Comparison of ENCODE assay signal across 13 cellular contexts in genomic region chr3:178618907-178619306, GRCh38.
"Had no signal": no experiment of that assay in that cellular context is flagged by ENCODE, and none has a peak within 500 bp of the region (broad histone marks: within the 10 kb centered on the region; RNA-seq: fewer than 3 reads in every experiment).

No MANE protein-coding gene starts in this region.

- H3K36me3 ChIP-seq: left lung, spleen, upper lobe of left lung had no signal

- H3K4me1 ChIP-seq: body of pancreas, left lung, spleen, upper lobe of left lung had no signal

- H3K27me3 ChIP-seq: body of pancreas, left lung, spleen, upper lobe of left lung had no signal

- H3K4me3 ChIP-seq: body of pancreas, left lung, spleen, upper lobe of left lung had no signal

- ATAC-seq: activated naive CD4-positive, alpha-beta T cell treated with anti-CD3 and anti-CD28 coated beads, Interleukin-2, amount 50 U/mL, for 72 hours; activated T-cell treated with anti-CD3 and anti-CD28 coated beads, Interleukin-2, amount 50 U/mL, for 4 hours; body of pancreas; left lung had no signal

- H3K27ac ChIP-seq: body of pancreas, spleen, upper lobe of left lung had no signal

- H3K9me3 ChIP-seq: body of pancreas, left lung, spleen, upper lobe of left lung had no signal

- DNase-seq: activated CD4-positive, alpha-beta memory T cell treated with anti-CD3 and anti-CD28 coated beads for 36 hours; activated effector memory CD4-positive, alpha-beta T cell treated with anti-CD3 and anti-CD28 coated beads, Interleukin-2, amount 50 U/mL, for 16 hours; activated T-cell treated with anti-CD3 and anti-CD28 coated beads, Interleukin-2, amount 50 U/mL, for 4 hours; body of pancreas; cortex of kidney; effector memory CD4-positive, alpha-beta T cell; glutamatergic neuron; left lung; spleen; stimulated activated CD4-positive, alpha-beta T cell treated with anti-CD3 and anti-CD28 coated beads, Interleukin-1b, Interleukin-23, amount 100 ng/mL, for 48 hours; stimulated activated naive CD4-positive, alpha-beta T cell treated with Interleukin-2 at 50 U/mL for 16 hours; upper lobe of left lung had no signal
